ENCODE assay signal across 12 cellular contexts in genomic region chr9:73157811-73158210, GRCh38. TPM values are rescaled to one million over a fixed set of nuclear protein-coding genes. Genes with fewer than 3 reads are reported as not detected.
A peak's percentile ranks its signal among the peaks of the same experiment; 100 is the strongest.
DNase-seq lines count a peak whose midpoint lies in the region; ATAC-seq, FAIRE-seq and TF ChIP-seq lines count a peak whose summit lies in the region.
"Had no signal": no experiment of that assay in that cellular context is flagged by ENCODE, and none has a peak within 500 bp of the region (broad histone marks: within the 10 kb centered on the region; RNA-seq: fewer than 3 reads in every experiment).

No MANE protein-coding gene starts in this region.

- H3K4me2 ChIP-seq in GM23338: 0 out of 2 replicates have a peak overlapping the region, but pooled peaks have one; percentile 41

- DNase-seq in CD14-positive monocyte (ENCODE audit: low spot score): no peak
- DNase-seq in GM23338 (ENCODE audit: low spot score): no peak
- no peak for DNase-seq in naive thymus-derived CD8-positive, alpha-beta T cell
- DNase-seq in NCI-H2029 treated with DMSO at 0.1 percent for 48 hours (lab: John Stamatoyannopoulos, UW): no peak
- no peak for DNase-seq in H54 (ENCODE audit: insufficient read length, low spot score)
- DNase-seq in HUDEP-2 (lab: John Stamatoyannopoulos, UW; ENCODE audit: unreplicated experiment in 76 of 76): no peak
- DNase-seq in psoas muscle: no peak
- DNase-seq: activated gamma-delta T cell treated with Interleukin-2 at 50 U/mL for 16 hours, cortex of kidney, kidney, naive B cell had no signal

- no peaks in the 10 kb centered on the region for H4K20me1 ChIP-seq in GM23338 (replicated peaks; ENCODE audit: insufficient read depth)

- H3K4me1 Mint-ChIP-seq in CD14-positive monocyte: peaks cover 38% of the 10 kb centered on the region
- H3K4me1 Mint-ChIP-seq in GM23338: peaks cover 41% of the 10 kb centered on the region
- peaks cover 73% of the 10 kb centered on the region for H3K4me1 Mint-ChIP-seq in activated naive CD8-positive, alpha-beta T cell (ENCODE audit: low read depth)
- H3K4me1 Mint-ChIP-seq in naive thymus-derived CD8-positive, alpha-beta T cell: peaks cover 23 to 65% (median 55%) of the 10 kb centered on the region in 4 donors
- H3K4me1 Mint-ChIP-seq: naive B cell had no signal

- no peak overlapping the region; the same call in 1 of the 2 replicates for H2AFZ ChIP-seq in GM23338

- no peaks in the 10 kb centered on the region for H3K9me2 ChIP-seq in GM23338 (ENCODE audit: insufficient read depth)

- TF ChIP-seq CTCF in CD14-positive monocyte (IDR thresholded peaks at IDR 0.05) (no peak), GM23338 (conservative IDR thresholded peaks at IDR 0.05; ENCODE audit: low read depth in 2 of 2) (no peak), psoas muscle (IDR thresholded peaks at IDR 0.05) (no peak)

- no peaks in the 10 kb centered on the region for H3K79me2 ChIP-seq in GM23338 (replicated peaks; ENCODE audit: insufficient read depth)

- ATAC-seq in GM23338: no peak
- ATAC-seq in naive thymus-derived CD8-positive, alpha-beta T cell: no peak
- no peak for ATAC-seq in psoas muscle

- H3K4me3 Mint-ChIP-seq in CD14-positive monocyte (no peak overlapping the region), GM23338 (no peak overlapping the region)
- H3K4me3 Mint-ChIP-seq in activated naive CD8-positive, alpha-beta T cell: peak overlapping the region; percentile 47
- H3K4me3 Mint-ChIP-seq in naive thymus-derived CD8-positive, alpha-beta T cell: peak overlapping the region in 7 of 10 donors; percentile 13 to 61 (median 36)
- H3K4me3 Mint-ChIP-seq: naive B cell had no signal

- H3K4me3 ChIP-seq in GM23338 (no peak overlapping the region), psoas muscle (no peak overlapping the region)

- H3K27ac Mint-ChIP-seq in CD14-positive monocyte (peak overlapping the region; percentile 25 to 72 (median 43)), GM23338 (peak overlapping the region; percentile 29; the same call in 1 of the 2 replicates)
- H3K27ac Mint-ChIP-seq in activated naive CD8-positive, alpha-beta T cell: peak overlapping the region; percentile 75
- peak overlapping the region in 7 of 10 donors; percentile 5 to 68 (median 40) for H3K27ac Mint-ChIP-seq in naive thymus-derived CD8-positive, alpha-beta T cell
- H3K27ac Mint-ChIP-seq: naive B cell had no signal

- POLR2A ChIA-PET in naive thymus-derived CD8-positive, alpha-beta T cell (lab: Charles Lee): no interaction called here

- intact Hi-C loops in CD14-positive monocyte (cut with micrococcal nuclease): loop anchor here in 1 of 2 donors (2.0 kb wide), 1 partner anchor 17 kb away; no protein-coding TSS in a partner anchor
- intact Hi-C loops in psoas muscle (cut with DNase I): no loop called here

- H3K4me1 ChIP-seq in GM23338 (ENCODE audit: insufficient read depth) (peaks cover 30% of the 10 kb centered on the region), psoas muscle (no peaks in the 10 kb centered on the region)

- H3K27me3 Mint-ChIP-seq in CD14-positive monocyte (ENCODE audit: low read depth in 3 of 3) (no peaks in the 10 kb centered on the region), GM23338 (ENCODE audit: insufficient read depth, low read depth, poor library complexity) (no peaks in the 10 kb centered on the region)
- no peaks in the 10 kb centered on the region for H3K27me3 Mint-ChIP-seq in activated naive CD8-positive, alpha-beta T cell
- H3K27me3 Mint-ChIP-seq in naive thymus-derived CD8-positive, alpha-beta T cell: no peaks in the 10 kb centered on the region

- H3K9me3 Mint-ChIP-seq in CD14-positive monocyte (no peaks in the 10 kb centered on the region), GM23338 (no peaks in the 10 kb centered on the region)
- H3K9me3 Mint-ChIP-seq in activated naive CD8-positive, alpha-beta T cell (ENCODE audit: low read depth): no peaks in the 10 kb centered on the region
- no peaks in the 10 kb centered on the region for H3K9me3 Mint-ChIP-seq in naive thymus-derived CD8-positive, alpha-beta T cell
- H3K9me3 Mint-ChIP-seq: naive B cell had no signal

- H3K36me3 Mint-ChIP-seq in CD14-positive monocyte (peaks cover 57 to 77% of the 10 kb centered on the region in 2 donors), GM23338 (ENCODE audit: low read depth) (no peaks in the 10 kb centered on the region)
- peaks cover 26% of the 10 kb centered on the region for H3K36me3 Mint-ChIP-seq in activated naive CD8-positive, alpha-beta T cell
- H3K36me3 Mint-ChIP-seq in naive thymus-derived CD8-positive, alpha-beta T cell: peaks cover 0 to 42% (median 27%) of the 10 kb centered on the region in 3 donors
- H3K36me3 Mint-ChIP-seq: naive B cell had no signal

- H3F3A ChIP-seq in GM23338 (replicated peaks; ENCODE audit: low read depth): no peaks in the 10 kb centered on the region

- H3K27ac ChIP-seq in GM23338 (ENCODE audit: low read depth) (no peak overlapping the region), psoas muscle (no peak overlapping the region)

- no peak for TF ChIP-seq POLR2A in H54 (IDR thresholded peaks at IDR 0.05; ENCODE audit: low read depth, low read length)

- H3K27me3 ChIP-seq in GM23338 (ENCODE audit: insufficient read depth) (no peaks in the 10 kb centered on the region), psoas muscle (ENCODE audit: insufficient read depth in 3 of 3, low read length in 2 of 3) (no peaks in the 10 kb centered on the region)

- 79 to 87% (median 85%) methylated on average over 2 of the region's 2 CpGs for WGBS in psoas muscle, 3 donors

- no peaks in the 10 kb centered on the region for H3K9me3 ChIP-seq in psoas muscle

- no peak for FAIRE-seq in H54 (lab: Jason Lieb, UNC)
- FAIRE-seq: kidney had no signal

- H3K36me3 ChIP-seq in GM23338 (ENCODE audit: insufficient read depth) (no peaks in the 10 kb centered on the region), psoas muscle (ENCODE audit: insufficient read depth in 1 of 2, low read depth in 1 of 2) (peaks cover 0 to 37% of the 10 kb centered on the region in 2 donors)

TF ChIP-seq in GM23338, 12 proteins besides CTCF, POLR2A, EP300 and RAD21 (continues in another document):
- TF ChIP-seq EZH2phosphoT487 (IDR thresholded peaks at IDR 0.05; ENCODE audit: unreplicated experiment): no peak

RNA-seq across cellular contexts. Expression of gene ANXA1, which starts 6.1 kb away (rescaled TPM):
- polyA plus RNA-seq in CD14-positive monocyte: 1,000 to 10,000 TPM in 1 of 2 donors, 100 to 1,000 TPM in 1; 992 to 1,157 TPM
- total RNA-seq in GM23338 (2014; rRNA removed; shearing (Covaris generic)): 2.2 and 4.9 TPM in 2 replicates
- 3.3 and 5.8 TPM in 2 replicates for polyA plus RNA-seq in GM23338 (2016; fragmentation: Nextera tagmentation; extraction: Ambion mirVana)
- total RNA-seq in naive thymus-derived CD8-positive, alpha-beta T cell: 10 to 100 TPM; 89.4 to 91.7 TPM
- polyA plus RNA-seq in naive thymus-derived CD8-positive, alpha-beta T cell: 100 to 1,000 TPM in 1 of 3 donors, 10 to 100 TPM in 2; 33.9 to 239 (median 59.4) TPM
- 10 to 100 TPM; 20.7 to 29.5 (median 25.6) TPM for total RNA-seq in psoas muscle
- 10 to 100 TPM; 23.9 to 60.8 (median 33.8) TPM for polyA plus RNA-seq in psoas muscle

Comparison
In these comparisons a context has a peak if more than half of its experiments do, and no peak if none do; other contexts are left out.
1. H3K4me3 Mint-ChIP-seq: peak in activated naive CD8-positive, alpha-beta T cell (single experiment) and naive thymus-derived CD8-positive, alpha-beta T cell (7 of 10); none in CD14-positive monocyte (0 of 2) and GM23338 (single experiment).
2. RNA of gene ANXA1, which starts 6.1 kb away (polyA plus RNA-seq): 992 to 1,157 TPM in CD14-positive monocyte; 33.9 to 239 TPM in naive thymus-derived CD8-positive, alpha-beta T cell, 23.9 to 60.8 TPM in psoas muscle and 3.3 to 5.8 TPM in GM23338; every median in the first group is over 4 times any median in the second.
3. Peak in every context shown above with its lines, with median percentiles within 50 percentile points of each other: H3K27ac Mint-ChIP-seq.